ENCODE assay signal across 1 cellular context in the genomic region with DNA sequence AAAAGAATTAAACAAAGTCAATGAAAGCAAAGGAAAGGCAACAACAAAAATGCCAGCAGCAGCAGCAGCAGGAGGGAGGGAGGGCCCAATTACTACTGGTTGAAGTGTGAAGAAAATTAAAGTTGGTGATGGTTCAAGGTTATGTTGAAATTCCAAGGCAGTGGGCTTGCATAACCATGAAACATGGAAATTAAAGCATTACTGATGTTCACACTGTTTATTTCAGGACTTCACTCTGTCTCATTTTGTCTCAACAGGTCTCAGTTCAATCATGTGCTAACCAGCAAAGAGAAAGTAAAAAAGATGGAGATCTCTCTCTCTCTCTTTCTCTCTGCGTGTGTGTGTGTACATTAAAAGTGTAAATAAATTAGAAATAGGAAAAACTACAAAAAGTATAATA.
TF ChIP-seq lines count a peak whose summit lies in the region.

No MANE protein-coding gene starts in this region.

TF ChIP-seq in H1, 55 proteins besides CTCF, POLR2A, EP300 and RAD21:
- TF ChIP-seq CREB1 (IDR thresholded peaks at IDR 0.05) (no peak), TBP (IDR thresholded peaks at IDR 0.05; ENCODE audit: low read depth, low read length) (no peak), RXRA (IDR thresholded peaks at IDR 0.05; ENCODE audit: insufficient read depth, low read depth, low read length) (no peak), CTBP2 (IDR thresholded peaks at IDR 0.05; ENCODE audit: borderline replicate concordance, insufficient read depth, insufficient read length, low read length) (no peak), NRF1 (IDR thresholded peaks at IDR 0.05; ENCODE audit: low read depth, low read length) (no peak), POU5F1 (IDR thresholded peaks at IDR 0.05; ENCODE audit: low read depth, low read length) (no peak), SUZ12 (IDR thresholded peaks at IDR 0.05; ENCODE audit: low read length) (no peak), KDM4A (IDR thresholded peaks at IDR 0.05; ENCODE audit: low read depth, low read length, severe bottlenecking) (no peak), TAF1 (IDR thresholded peaks at IDR 0.05; ENCODE audit: low read depth, low read length) (no peak), BACH1 (IDR thresholded peaks at IDR 0.05; ENCODE audit: low read length) (no peak), CEBPB (IDR thresholded peaks at IDR 0.05; ENCODE audit: low read depth, low read length) (no peak), EZH2 (IDR thresholded peaks at IDR 0.05; ENCODE audit: low read depth, low read length, severe bottlenecking) (no peak), CHD2 (IDR thresholded peaks at IDR 0.05; ENCODE audit: low read length) (no peak), RNF2 (IDR thresholded peaks at IDR 0.05; ENCODE audit: borderline replicate concordance, low read depth, low read length, missing control alignments, poor library complexity, severe bottlenecking) (no peak), JUN (IDR thresholded peaks at IDR 0.05; ENCODE audit: low read depth, low read length) (no peak)
- TF ChIP-seq, protein P1, sequence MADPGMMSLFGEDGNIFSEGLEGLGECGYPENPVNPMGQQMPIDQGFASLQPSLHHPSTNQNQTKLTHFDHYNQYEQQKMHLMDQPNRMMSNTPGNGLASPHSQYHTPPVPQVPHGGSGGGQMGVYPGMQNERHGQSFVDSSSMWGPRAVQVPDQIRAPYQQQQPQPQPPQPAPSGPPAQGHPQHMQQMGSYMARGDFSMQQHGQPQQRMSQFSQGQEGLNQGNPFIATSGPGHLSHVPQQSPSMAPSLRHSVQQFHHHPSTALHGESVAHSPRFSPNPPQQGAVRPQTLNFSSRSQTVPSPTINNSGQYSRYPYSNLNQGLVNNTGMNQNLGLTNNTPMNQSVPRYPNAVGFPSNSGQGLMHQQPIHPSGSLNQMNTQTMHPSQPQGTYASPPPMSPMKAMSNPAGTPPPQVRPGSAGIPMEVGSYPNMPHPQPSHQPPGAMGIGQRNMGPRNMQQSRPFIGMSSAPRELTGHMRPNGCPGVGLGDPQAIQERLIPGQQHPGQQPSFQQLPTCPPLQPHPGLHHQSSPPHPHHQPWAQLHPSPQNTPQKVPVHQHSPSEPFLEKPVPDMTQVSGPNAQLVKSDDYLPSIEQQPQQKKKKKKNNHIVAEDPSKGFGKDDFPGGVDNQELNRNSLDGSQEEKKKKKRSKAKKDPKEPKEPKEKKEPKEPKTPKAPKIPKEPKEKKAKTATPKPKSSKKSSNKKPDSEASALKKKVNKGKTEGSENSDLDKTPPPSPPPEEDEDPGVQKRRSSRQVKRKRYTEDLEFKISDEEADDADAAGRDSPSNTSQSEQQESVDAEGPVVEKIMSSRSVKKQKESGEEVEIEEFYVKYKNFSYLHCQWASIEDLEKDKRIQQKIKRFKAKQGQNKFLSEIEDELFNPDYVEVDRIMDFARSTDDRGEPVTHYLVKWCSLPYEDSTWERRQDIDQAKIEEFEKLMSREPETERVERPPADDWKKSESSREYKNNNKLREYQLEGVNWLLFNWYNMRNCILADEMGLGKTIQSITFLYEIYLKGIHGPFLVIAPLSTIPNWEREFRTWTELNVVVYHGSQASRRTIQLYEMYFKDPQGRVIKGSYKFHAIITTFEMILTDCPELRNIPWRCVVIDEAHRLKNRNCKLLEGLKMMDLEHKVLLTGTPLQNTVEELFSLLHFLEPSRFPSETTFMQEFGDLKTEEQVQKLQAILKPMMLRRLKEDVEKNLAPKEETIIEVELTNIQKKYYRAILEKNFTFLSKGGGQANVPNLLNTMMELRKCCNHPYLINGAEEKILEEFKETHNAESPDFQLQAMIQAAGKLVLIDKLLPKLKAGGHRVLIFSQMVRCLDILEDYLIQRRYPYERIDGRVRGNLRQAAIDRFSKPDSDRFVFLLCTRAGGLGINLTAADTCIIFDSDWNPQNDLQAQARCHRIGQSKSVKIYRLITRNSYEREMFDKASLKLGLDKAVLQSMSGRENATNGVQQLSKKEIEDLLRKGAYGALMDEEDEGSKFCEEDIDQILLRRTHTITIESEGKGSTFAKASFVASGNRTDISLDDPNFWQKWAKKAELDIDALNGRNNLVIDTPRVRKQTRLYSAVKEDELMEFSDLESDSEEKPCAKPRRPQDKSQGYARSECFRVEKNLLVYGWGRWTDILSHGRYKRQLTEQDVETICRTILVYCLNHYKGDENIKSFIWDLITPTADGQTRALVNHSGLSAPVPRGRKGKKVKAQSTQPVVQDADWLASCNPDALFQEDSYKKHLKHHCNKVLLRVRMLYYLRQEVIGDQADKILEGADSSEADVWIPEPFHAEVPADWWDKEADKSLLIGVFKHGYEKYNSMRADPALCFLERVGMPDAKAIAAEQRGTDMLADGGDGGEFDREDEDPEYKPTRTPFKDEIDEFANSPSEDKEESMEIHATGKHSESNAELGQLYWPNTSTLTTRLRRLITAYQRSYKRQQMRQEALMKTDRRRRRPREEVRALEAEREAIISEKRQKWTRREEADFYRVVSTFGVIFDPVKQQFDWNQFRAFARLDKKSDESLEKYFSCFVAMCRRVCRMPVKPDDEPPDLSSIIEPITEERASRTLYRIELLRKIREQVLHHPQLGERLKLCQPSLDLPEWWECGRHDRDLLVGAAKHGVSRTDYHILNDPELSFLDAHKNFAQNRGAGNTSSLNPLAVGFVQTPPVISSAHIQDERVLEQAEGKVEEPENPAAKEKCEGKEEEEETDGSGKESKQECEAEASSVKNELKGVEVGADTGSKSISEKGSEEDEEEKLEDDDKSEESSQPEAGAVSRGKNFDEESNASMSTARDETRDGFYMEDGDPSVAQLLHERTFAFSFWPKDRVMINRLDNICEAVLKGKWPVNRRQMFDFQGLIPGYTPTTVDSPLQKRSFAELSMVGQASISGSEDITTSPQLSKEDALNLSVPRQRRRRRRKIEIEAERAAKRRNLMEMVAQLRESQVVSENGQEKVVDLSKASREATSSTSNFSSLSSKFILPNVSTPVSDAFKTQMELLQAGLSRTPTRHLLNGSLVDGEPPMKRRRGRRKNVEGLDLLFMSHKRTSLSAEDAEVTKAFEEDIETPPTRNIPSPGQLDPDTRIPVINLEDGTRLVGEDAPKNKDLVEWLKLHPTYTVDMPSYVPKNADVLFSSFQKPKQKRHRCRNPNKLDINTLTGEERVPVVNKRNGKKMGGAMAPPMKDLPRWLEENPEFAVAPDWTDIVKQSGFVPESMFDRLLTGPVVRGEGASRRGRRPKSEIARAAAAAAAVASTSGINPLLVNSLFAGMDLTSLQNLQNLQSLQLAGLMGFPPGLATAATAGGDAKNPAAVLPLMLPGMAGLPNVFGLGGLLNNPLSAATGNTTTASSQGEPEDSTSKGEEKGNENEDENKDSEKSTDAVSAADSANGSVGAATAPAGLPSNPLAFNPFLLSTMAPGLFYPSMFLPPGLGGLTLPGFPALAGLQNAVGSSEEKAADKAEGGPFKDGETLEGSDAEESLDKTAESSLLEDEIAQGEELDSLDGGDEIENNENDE (IDR thresholded peaks at IDR 0.05; ENCODE audit: insufficient replicate concordance, low read length) = no peak
